ENCODE assay signal across 16 cellular contexts in genomic region chr4:57410331-57411052, GRCh38.
DNase-seq lines count a peak whose midpoint lies in the region; ATAC-seq and TF ChIP-seq lines count a peak whose summit lies in the region.
"Had no signal": no experiment of that assay in that cellular context is flagged by ENCODE, and none has a peak within 500 bp of the region (broad histone marks: within the 10 kb centered on the region; RNA-seq: fewer than 3 reads in every experiment).

No MANE protein-coding gene starts in this region.

- no peaks in the 10 kb centered on the region for H3K36me3 Mint-ChIP-seq in activated T-helper 17 cell treated with anti-CD3 and anti-CD28 coated beads, Interleukin-2, amount 50 U/mL, for 72 hours (ENCODE audit: low read depth)
- no peaks in the 10 kb centered on the region for H3K36me3 Mint-ChIP-seq in T-cell

- dilution Hi-C loops in mammary epithelial cell (cut with HindIII; ENCODE audit: low sequenced_read_pairs): no loop called here

- H3K27ac ChIP-seq in mammary epithelial cell (ENCODE audit: insufficient read depth, low read depth, low read length) (no peak overlapping the region), breast epithelium (no peak overlapping the region)
- H3K27ac ChIP-seq: 22Rv1 had no signal

- H3K9me3 Mint-ChIP-seq in activated T-helper 17 cell treated with anti-CD3 and anti-CD28 coated beads, Interleukin-2, amount 50 U/mL, for 72 hours: no peaks in the 10 kb centered on the region
- peaks cover 0 to 3% (median 0%) of the 10 kb centered on the region in 3 donors for H3K9me3 Mint-ChIP-seq in T-cell
- H3K9me3 Mint-ChIP-seq: activated T-cell treated with anti-CD3 and anti-CD28 coated beads, Interleukin-2, amount 50 U/mL, for 24 hours; H9 had no signal

- ATAC-seq in Right ventricle myocardium superior (ENCODE audit: poor library complexity): peak; percentile 60
- no peak for ATAC-seq in activated T-helper 17 cell treated with anti-CD3 and anti-CD28 coated beads, Interleukin-2, amount 50 U/mL, for 72 hours (replicated peaks)
- ATAC-seq in T-cell (replicated peaks in 1 of 4): no peak
- no peak for ATAC-seq in HG02852 (IDR thresholded peaks at IDR 0.05; ENCODE audit: unreplicated experiment)
- ATAC-seq: SK-N-SH treated with all-trans-retinoic acid at 6 μM for 48 hours had no signal

- TF ChIP-seq CTCF in mammary epithelial cell (conservative IDR thresholded peaks at IDR 0.05 in 1 of 2, IDR thresholded peaks at IDR 0.05 in 1 of 2; ENCODE audit: extremely low read depth in 1 of 2, insufficient read depth in 1 of 2, low read depth in 1 of 2, low read length in 2 of 2) (no peak), breast epithelium (IDR thresholded peaks at IDR 0.05) (no peak)

- no peaks in the 10 kb centered on the region for H3K27me3 Mint-ChIP-seq in activated T-helper 17 cell treated with anti-CD3 and anti-CD28 coated beads, Interleukin-2, amount 50 U/mL, for 72 hours
- H3K27me3 Mint-ChIP-seq in T-cell: no peaks in the 10 kb centered on the region
- H3K27me3 Mint-ChIP-seq: activated T-cell treated with anti-CD3 and anti-CD28 coated beads, Interleukin-2, amount 50 U/mL, for 24 hours; CD4-positive, alpha-beta T cell had no signal

- in situ Hi-C loops in mammary epithelial cell (cut with MboI; ENCODE audit: low sequenced_read_pairs in 2 of 2): loop anchor here in 1 of 2 donors (25.0 kb wide), 1 partner anchor 373 kb away; no protein-coding TSS in a partner anchor

- H3K27me3 ChIP-seq in mammary epithelial cell (ENCODE audit: insufficient read depth, low read length) (no peaks in the 10 kb centered on the region), breast epithelium (no peaks in the 10 kb centered on the region)

- intact Hi-C loops in mammary epithelial cell (cut with micrococcal nuclease): no loop called here
- intact Hi-C loops in breast epithelium (cut with DNase I; ENCODE audit: low total_unique reads): no loop called here
- intact Hi-C loops in Right ventricle myocardium superior (cut with DNase I): no loop called here

- no peak overlapping the region for H3K9ac ChIP-seq in mammary epithelial cell (ENCODE audit: insufficient read depth, low read length)

- WGBS in mammary epithelial cell (ENCODE audit: low coverage, missing lambda C conversion rate): 53% methylated on average over 5 of the region's 5 CpGs

- BruUV-seq in mammary epithelial cell (replicated peaks; lab: Mats Ljungman, UMichigan): no TSS peak

- TF ChIP-seq POLR2A in breast epithelium (IDR thresholded peaks at IDR 0.05): no peak

- H3K4me1 ChIP-seq in mammary epithelial cell (ENCODE audit: insufficient read depth, low read length): peaks cover 7% of the 10 kb centered on the region
- H3K4me1 ChIP-seq in breast epithelium: no peaks in the 10 kb centered on the region

- H3K4me3 ChIP-seq in mammary epithelial cell (replicated peaks in 1 of 3; ENCODE audit: insufficient read depth in 1 of 3, low read depth in 2 of 3, low read length in 3 of 3) (no peak overlapping the region), breast epithelium (no peak overlapping the region)

- POLR2A ChIA-PET in T-cell (lab: Charles Lee): no interaction called here

- DNase-seq in mammary epithelial cell: no peak
- no peak for DNase-seq in breast epithelium (ENCODE audit: low spot score in 2 of 2)
- no peak for DNase-seq in Right ventricle myocardium superior
- DNase-seq in nucleus accumbens (lab: John Stamatoyannopoulos, UW): peak in 50 of 56 donors; percentile 1 to 83 (median 44)
- no peak for DNase-seq in NCI-H82 treated with DMSO at 0.1 percent for 48 hours (lab: John Stamatoyannopoulos, UW; ENCODE audit: unreplicated experiment)
- no peak for DNase-seq in T-cell
- DNase-seq: activated T-cell treated with anti-CD3 and anti-CD28 coated beads, Interleukin-2, amount 50 U/mL, for 24 hours; CD4-positive, alpha-beta T cell; EL; H9; NCI-H187; NCI-H510A had no signal

- H4K20me1 ChIP-seq in mammary epithelial cell (ENCODE audit: insufficient read depth, low read length): no peaks in the 10 kb centered on the region

- no peak overlapping the region for H3K4me2 ChIP-seq in mammary epithelial cell (ENCODE audit: insufficient read depth, low read depth, low read length)

- no peak overlapping the region for H3K4me3 Mint-ChIP-seq in activated T-helper 17 cell treated with anti-CD3 and anti-CD28 coated beads, Interleukin-2, amount 50 U/mL, for 72 hours
- no peak overlapping the region for H3K4me3 Mint-ChIP-seq in T-cell
- H3K4me3 Mint-ChIP-seq: activated T-cell treated with anti-CD3 and anti-CD28 coated beads, Interleukin-2, amount 50 U/mL, for 24 hours; CD4-positive, alpha-beta T cell; H9 had no signal

- CTCF ChIA-PET in mammary epithelial cell (lab: Charles Lee; ENCODE audit: low non-redundant PET) (no interaction called here), T-cell (lab: Charles Lee) (no interaction called here)

- no peaks in the 10 kb centered on the region for H3K4me1 Mint-ChIP-seq in activated T-helper 17 cell treated with anti-CD3 and anti-CD28 coated beads, Interleukin-2, amount 50 U/mL, for 72 hours
- no peaks in the 10 kb centered on the region for H3K4me1 Mint-ChIP-seq in T-cell
- H3K4me1 Mint-ChIP-seq: H9 had no signal

- no peaks in the 10 kb centered on the region for H3K9me3 ChIP-seq in mammary epithelial cell (replicated peaks; ENCODE audit: insufficient read depth, low read length)
- H3K9me3 ChIP-seq in breast epithelium: no peaks in the 10 kb centered on the region

- no peak overlapping the region for H3K27ac Mint-ChIP-seq in activated T-helper 17 cell treated with anti-CD3 and anti-CD28 coated beads, Interleukin-2, amount 50 U/mL, for 72 hours
- H3K27ac Mint-ChIP-seq in T-cell: no peak overlapping the region
- H3K27ac Mint-ChIP-seq: activated T-cell treated with anti-CD3 and anti-CD28 coated beads, Interleukin-2, amount 50 U/mL, for 24 hours; CD4-positive, alpha-beta T cell; H9 had no signal

- peak overlapping the region; percentile 12 for H2AFZ ChIP-seq in mammary epithelial cell (ENCODE audit: low read depth, low read length)

- no peaks in the 10 kb centered on the region for H3K36me3 ChIP-seq in mammary epithelial cell (ENCODE audit: insufficient read depth, low read length)
- no peaks in the 10 kb centered on the region for H3K36me3 ChIP-seq in breast epithelium

- no peaks in the 10 kb centered on the region for H3K79me2 ChIP-seq in mammary epithelial cell (ENCODE audit: insufficient read depth, low read length)

Comparison
In these comparisons a context has a peak if more than half of its experiments do, and no peak if none do; other contexts are left out.
1. DNase-seq: peak in nucleus accumbens (50 of 56); none in mammary epithelial cell (single experiment), breast epithelium (0 of 2), Right ventricle myocardium superior (single experiment), NCI-H82 treated with DMSO at 0.1 percent for 48 hours (single experiment) and T-cell (0 of 34).